ENCODE assay signal across 17 cellular contexts in genomic region chr2:96865654-96866053, GRCh38. TPM values are rescaled to one million over a fixed set of nuclear protein-coding genes. Genes with fewer than 3 reads are reported as not detected.
DNase-seq lines count a peak whose midpoint lies in the region; ATAC-seq, FAIRE-seq and TF ChIP-seq lines count a peak whose summit lies in the region.
"Had no signal": no experiment of that assay in that cellular context is flagged by ENCODE, and none has a peak within 500 bp of the region (broad histone marks: within the 10 kb centered on the region; RNA-seq: fewer than 3 reads in every experiment).

No MANE protein-coding gene starts in this region.

- peak overlapping the region; percentile 99 for H3K9ac ChIP-seq in BLaER1
- no peak overlapping the region for H3K9ac ChIP-seq in H1 (replicated peaks in 1 of 4; ENCODE audit: extremely low read depth in 1 of 4, low read depth in 3 of 4, low read length in 3 of 4)
- H3K9ac ChIP-seq in neural progenitor cell = no peak overlapping the region
- H3K9ac ChIP-seq: SK-N-SH had no signal

- WGBS in H1 (ENCODE audit: extremely low coverage in 1 of 2, insufficient coverage in 1 of 2, insufficient read length in 1 of 2, insufficient replicate concordance in 2 of 2, low coverage in 1 of 2, low lambda C conversion rate in 2 of 2, missing lambda C conversion rate in 1 of 2), 2 experiments = 89% methylated on average over 11 of the region's 16 CpGs; no CpG with 5 or more reads in 1 of the 2 experiments
- WGBS in stomach, 5 donors = 68 to 88% (median 78%) methylated on average over 15 to 16 of the region's 16 CpGs

- no peak overlapping the region for H3K18ac ChIP-seq in H1 (ENCODE audit: extremely low read depth, low read length)

- H3K36me3 Mint-ChIP-seq in CD8-positive, alpha-beta memory T cell = peaks cover 0 to 74% (median 10%) of the 10 kb centered on the region in 3 donors
- peaks cover 13% of the 10 kb centered on the region for H3K36me3 Mint-ChIP-seq in neural progenitor cell

- no peaks in the 10 kb centered on the region for H3K27me3 Mint-ChIP-seq in CD8-positive, alpha-beta memory T cell
- H3K27me3 Mint-ChIP-seq in neural progenitor cell (ENCODE audit: insufficient read depth, low read depth) = peaks cover 15% of the 10 kb centered on the region

- H3K9me3 Mint-ChIP-seq in CD8-positive, alpha-beta memory T cell = no peaks in the 10 kb centered on the region
- no peaks in the 10 kb centered on the region for H3K9me3 Mint-ChIP-seq in neural progenitor cell
- H3K9me3 Mint-ChIP-seq: activated naive CD4-positive, alpha-beta T cell treated with anti-CD3 and anti-CD28 coated beads for 36 hours had no signal

- no peak overlapping the region for H2BK5ac ChIP-seq in H1 (ENCODE audit: low read depth, low read length)

- H4K20me1 ChIP-seq in BLaER1 (peaks cover 66% of the 10 kb centered on the region), H1 (replicated peaks in 1 of 2; ENCODE audit: control insufficient read depth in 1 of 2, insufficient read depth in 2 of 2, low read length in 2 of 2) (peaks cover 9 to 26% of the 10 kb centered on the region in 2 experiments), neural progenitor cell (ENCODE audit: low read depth) (peaks cover 66% of the 10 kb centered on the region)

- H3K4me1 ChIP-seq in BLaER1 (peaks cover 78% of the 10 kb centered on the region), H1 (replicated peaks in 1 of 4; ENCODE audit: control insufficient read depth in 3 of 4, insufficient read depth in 4 of 4, low read length in 3 of 4) (peaks cover 0 to 15% (median 11%) of the 10 kb centered on the region in 4 experiments; a peak in 6 of 7 replicates), neural progenitor cell (peaks cover 13% of the 10 kb centered on the region), stomach (peaks cover 41 to 82% (median 59%) of the 10 kb centered on the region in 4 donors)
- H3K4me1 ChIP-seq in CD8-positive, alpha-beta memory T cell (ENCODE audit: insufficient read depth, low read length) = peaks cover 17% of the 10 kb centered on the region

- no peak overlapping the region for H3K23ac ChIP-seq in H1 (ENCODE audit: insufficient read length)

- H3F3A ChIP-seq in neural progenitor cell (ENCODE audit: low read depth) = peaks cover 20% of the 10 kb centered on the region

- no peak for FAIRE-seq in H1 (lab: Jason Lieb, UNC)
- FAIRE-seq: K562, RCC 7860 had no signal

- H4K91ac ChIP-seq in H1 (replicated peaks; ENCODE audit: insufficient read length, low read length) = no peak overlapping the region

- H3K4me2 ChIP-seq in BLaER1 (peak overlapping the region; percentile 99), H1 (ENCODE audit: insufficient read depth in 1 of 2, low read depth in 2 of 2, low read length in 2 of 2) (no peak overlapping the region), neural progenitor cell (no peak overlapping the region)
- H3K4me2 ChIP-seq: SK-N-SH had no signal

- H2AK5ac ChIP-seq in H1 (ENCODE audit: low read depth, low read length) = no peak overlapping the region

- H3K4ac ChIP-seq in H1 (replicated peaks; ENCODE audit: insufficient read length, low read depth, low read length) = no peak overlapping the region

- peaks cover 23 to 45% (median 28%) of the 10 kb centered on the region in 3 donors for H3K4me1 Mint-ChIP-seq in CD8-positive, alpha-beta memory T cell
- peaks cover 18% of the 10 kb centered on the region for H3K4me1 Mint-ChIP-seq in neural progenitor cell

- H3K79me1 ChIP-seq in H1 (ENCODE audit: low read depth, low read length) = peaks cover 16% of the 10 kb centered on the region

- H3K27ac ChIP-seq in BLaER1 (peak overlapping the region; percentile 99), H1 (ENCODE audit: low read depth, low read length) (no peak overlapping the region), neural progenitor cell (no peak overlapping the region), stomach (peak overlapping the region in 2 of 5 donors; percentile 34 to 91)
- no peak overlapping the region for H3K27ac ChIP-seq in CD8-positive, alpha-beta memory T cell (ENCODE audit: low read depth, low read length)
- H3K27ac ChIP-seq: suprapubic skin had no signal

- no peak for TF ChIP-seq CTCF in H1 (IDR thresholded peaks at IDR 0.05; ENCODE audit: control extremely low read depth in 1 of 3, insufficient read depth in 1 of 3, low read depth in 1 of 3, low read length in 3 of 3)
- no peak for TF ChIP-seq CTCF in neural progenitor cell (IDR thresholded peaks at IDR 0.05)
- TF ChIP-seq CTCF in stomach (IDR thresholded peaks at IDR 0.05) = no peak

- H3K27me3 ChIP-seq in BLaER1 (no peaks in the 10 kb centered on the region), H1 (replicated peaks in 1 of 4; ENCODE audit: control insufficient read depth in 3 of 4, extremely low read depth in 1 of 4, insufficient read depth in 3 of 4, low read length in 3 of 4) (peaks cover 0 to 3% (median 0%) of the 10 kb centered on the region in 4 experiments; a peak in 2 of 7 replicates), neural progenitor cell (no peaks in the 10 kb centered on the region), stomach (peaks cover 0 to 17% (median 0%) of the 10 kb centered on the region in 3 donors)
- H3K27me3 ChIP-seq in CD8-positive, alpha-beta memory T cell (ENCODE audit: insufficient read depth, low read length, poor library complexity, severe bottlenecking) = no peaks in the 10 kb centered on the region
- H3K27me3 ChIP-seq: suprapubic skin had no signal

- no peak overlapping the region for H2BK12ac ChIP-seq in H1 (ENCODE audit: low read depth, low read length)

- H2BK120ac ChIP-seq in H1 (replicated peaks; ENCODE audit: low read depth, low read length) = no peak overlapping the region

- peak overlapping the region; percentile 64; the same call in 1 of the 2 replicates for H4K8ac ChIP-seq in H1 (ENCODE audit: extremely low read depth, insufficient read depth, low read length)

- H3K56ac ChIP-seq in H1 (replicated peaks; ENCODE audit: insufficient read length, low read depth, low read length) = no peak overlapping the region

- no peaks in the 10 kb centered on the region for H3K9me3 ChIP-seq in BLaER1
- H3K9me3 ChIP-seq in CD8-positive, alpha-beta memory T cell (ENCODE audit: low read length) = no peaks in the 10 kb centered on the region
- H3K9me3 ChIP-seq in H1 (ENCODE audit: insufficient read depth in 2 of 2, low read depth in 1 of 2, low read length in 1 of 2) = no peaks in the 10 kb centered on the region
- H3K9me3 ChIP-seq in neural progenitor cell (ENCODE audit: low read depth) = no peaks in the 10 kb centered on the region
- no peaks in the 10 kb centered on the region for H3K9me3 ChIP-seq in stomach
- H3K9me3 ChIP-seq: SK-N-SH, suprapubic skin had no signal

- ATAC-seq in HG02852 (IDR thresholded peaks at IDR 0.05; ENCODE audit: unreplicated experiment) = no peak
- ATAC-seq in left lobe of liver = no peak
- ATAC-seq: K562 had no signal

- peaks cover 13% of the 10 kb centered on the region for H3K23me2 ChIP-seq in H1 (ENCODE audit: low read depth, low read length)

- no peak for TF ChIP-seq RAD21 in H1 (IDR thresholded peaks at IDR 0.05 in 1 of 2, conservative IDR thresholded peaks at IDR 0.05 in 1 of 2; ENCODE audit: low read depth in 2 of 2, low read length in 2 of 2)

- intact Hi-C loops in stomach (cut with DNase I; ENCODE audit: low total_unique reads) = no loop called here

- no peak overlapping the region for H2AFZ ChIP-seq in H1 (ENCODE audit: low read length)
- no peak overlapping the region for H2AFZ ChIP-seq in neural progenitor cell (replicated peaks)

- CTCF ChIA-PET in CD8-positive, alpha-beta memory T cell (lab: Charles Lee) = interaction anchor here (6.6 to 14.3 kb wide), 2 partner anchors 8 to 86 kb away, joined by 88 to 358 read pairs; partner anchors contain the start of gene ANKRD39
- CTCF ChIA-PET in H1 (lab: Charles Lee; ENCODE audit: partially characterized antibody) = interaction anchor here (1.0 to 6.1 kb wide), 2 partner anchors 41 to 86 kb away, joined by 3 to 47 read pairs; no protein-coding TSS in a partner anchor

- H3K36me3 ChIP-seq in BLaER1 (peaks cover 58% of the 10 kb centered on the region), H1 (ENCODE audit: control insufficient read depth in 2 of 4, insufficient read depth in 4 of 4, low read length in 3 of 4) (peaks cover 34 to 64% (median 52%) of the 10 kb centered on the region in 4 experiments), neural progenitor cell (no peaks in the 10 kb centered on the region), stomach (peaks cover 55 to 68% (median 63%) of the 10 kb centered on the region in 4 donors)
- peaks cover 17% of the 10 kb centered on the region for H3K36me3 ChIP-seq in CD8-positive, alpha-beta memory T cell (ENCODE audit: insufficient read depth, low read length)

- no peak overlapping the region for H3K14ac ChIP-seq in H1 (ENCODE audit: insufficient read length)

- no peak overlapping the region for H2BK15ac ChIP-seq in H1 (ENCODE audit: low read length)

- no peak for TF ChIP-seq POLR2A in H1 (IDR thresholded peaks at IDR 0.05; ENCODE audit: control extremely low read depth in 1 of 2, low read depth in 2 of 2, low read length in 2 of 2)
- no peak for TF ChIP-seq POLR2A in stomach (IDR thresholded peaks at IDR 0.05)

- peaks cover 4 to 36% of the 10 kb centered on the region in 2 experiments for H3K79me2 ChIP-seq in H1 (ENCODE audit: control insufficient read depth in 1 of 2, insufficient read depth in 2 of 2, low read length in 2 of 2)
- H3K79me2 ChIP-seq in neural progenitor cell (ENCODE audit: low read depth) = peaks cover 60% of the 10 kb centered on the region

- TF ChIP-seq EP300 in H1 (IDR thresholded peaks at IDR 0.05; ENCODE audit: borderline replicate concordance in 1 of 2, low read depth in 2 of 2, low read length in 2 of 2) (no peak), stomach (IDR thresholded peaks at IDR 0.05) (no peak)

- no peak for DNase-seq in CD8-positive, alpha-beta memory T cell
- DNase-seq in H1 (ENCODE audit: low read depth in 1 of 2, low spot score in 2 of 2) (no peak), neural progenitor cell (ENCODE audit: low spot score) (no peak), stomach (no peak), activated gamma-delta T cell treated with Interleukin-2 at 50 U/mL for 16 hours (no peak), left lobe of liver (ENCODE audit: low spot score) (no peak)
- DNase-seq: activated CD4-positive, alpha-beta T cell treated with anti-CD3 and anti-CD28 coated beads for 4 hours; activated naive CD4-positive, alpha-beta T cell treated with anti-CD3 and anti-CD28 coated beads for 36 hours; NCI-H1694; SK-N-SH; stimulated activated CD8-positive, alpha-beta memory T cell treated with anti-CD3 and anti-CD28 coated beads, Interleukin-4, amount 100 ng/mL, for 48 hours had no signal

- H3K4me3 ChIP-seq in BLaER1 (peak overlapping the region; percentile 98), H1 (ENCODE audit: extremely low read depth in 1 of 4, insufficient read depth in 2 of 4, low read depth in 3 of 4, low read length in 4 of 4) (no peak overlapping the region), neural progenitor cell (no peak overlapping the region), stomach (no peak overlapping the region)
- H3K4me3 ChIP-seq in CD8-positive, alpha-beta memory T cell (ENCODE audit: low read length) = no peak overlapping the region
- H3K4me3 ChIP-seq: K562, smooth muscle cell, suprapubic skin had no signal

- H4K5ac ChIP-seq in H1 (ENCODE audit: insufficient read length, low read depth, low read length) = no peak overlapping the region

- no peak overlapping the region for H2BK20ac ChIP-seq in H1 (ENCODE audit: low read length)

- POLR2A ChIA-PET in CD8-positive, alpha-beta memory T cell (lab: Charles Lee) = interaction anchor here (0.8 kb wide), 1 partner anchor 90 kb away, joined by 3 read pairs; no protein-coding TSS in a partner anchor
- POLR2A ChIA-PET in H1 (lab: Charles Lee; ENCODE audit: partially characterized antibody) = interaction anchor here (1.6 kb wide), 1 partner anchor 88 kb away, joined by 5 read pairs; no protein-coding TSS in a partner anchor

- H3K4me3 Mint-ChIP-seq in CD8-positive, alpha-beta memory T cell = peak overlapping the region in 4 of 7 donors; percentile 54 to 77 (median 58)
- H3K4me3 Mint-ChIP-seq in neural progenitor cell = peak overlapping the region; percentile 67
- H3K4me3 Mint-ChIP-seq: activated naive CD4-positive, alpha-beta T cell treated with anti-CD3 and anti-CD28 coated beads for 36 hours had no signal

- peak overlapping the region in 4 of 8 donors; percentile 57 to 90 (median 73) for H3K27ac Mint-ChIP-seq in CD8-positive, alpha-beta memory T cell
- no peak overlapping the region for H3K27ac Mint-ChIP-seq in neural progenitor cell
- H3K27ac Mint-ChIP-seq: activated naive CD4-positive, alpha-beta T cell treated with anti-CD3 and anti-CD28 coated beads for 36 hours had no signal

RNA-seq across cellular contexts. Expression of gene SEMA4C, which starts 4.2 kb away (rescaled TPM):
- total RNA-seq in CD8-positive, alpha-beta memory T cell = 10 to 100 TPM; 16.6 to 18.7 TPM
- polyA plus RNA-seq in CD8-positive, alpha-beta memory T cell = 7.1 TPM
- 67.3 and 74.3 TPM in 2 replicates for total RNA-seq in H1 (2021; fragmentation: NEBNext Ultra II Directional; extraction: Animal tissue kit (Norgen Biotek cat#: 25700))
- polyA plus RNA-seq in H1 (2011; rRNA removed) (47.5 and 71.4 TPM in 2 replicates), stomach (10 to 100 TPM in 1 of 3 donors, 1 to 10 TPM in 2; 5.7 to 15.8 (median 8.0) TPM)
- polyA plus RNA-seq in H1 (2011; cell fraction: cytosol; rRNA removed) = 58.9 TPM
- polyA plus RNA-seq in H1 (2011; cell fraction: nucleus; rRNA removed) = 141 TPM
- polyA plus RNA-seq in H1 (2012, experiment 1 of 2) = 45.7 to 74.3 TPM (median 68.2 TPM) in 4 replicates
- polyA plus RNA-seq in H1 (2012, experiment 2 of 2) = 49.5 TPM
- 61.0 TPM for polyA plus RNA-seq in H1 (2013, experiment 1 of 2)
- polyA plus RNA-seq in H1 (2013, experiment 2 of 2) = 59.0 TPM
- 86.3 and 87.9 TPM in 2 replicates for polyA minus RNA-seq in H1 (2011; rRNA and poly(A)+ RNA removed)
- polyA minus RNA-seq in H1 (2011; cell fraction: cytosol; rRNA and poly(A)+ RNA removed) = 47.3 TPM
- 43.7 TPM for polyA minus RNA-seq in H1 (2011; cell fraction: nucleus; rRNA and poly(A)+ RNA removed)
- total RNA-seq in neural progenitor cell (ENCODE audit: low replicate concordance) (39.1 and 103 TPM in 2 replicates), stomach (10 to 100 TPM; 10.7 to 78.8 (median 24.4) TPM), left lobe of liver (18.6 TPM)

RNA-seq across cellular contexts. Expression of gene ANKRD39, which starts 7.8 kb away (rescaled TPM):
- 10 to 100 TPM; 30.9 to 32.2 TPM for total RNA-seq in CD8-positive, alpha-beta memory T cell
- 29.6 TPM for polyA plus RNA-seq in CD8-positive, alpha-beta memory T cell
- 18.5 and 19.7 TPM in 2 replicates for total RNA-seq in H1 (2021; fragmentation: NEBNext Ultra II Directional; extraction: Animal tissue kit (Norgen Biotek cat#: 25700))
- polyA plus RNA-seq in H1 (2011; rRNA removed) (21.3 and 22.9 TPM in 2 replicates), stomach (10 to 100 TPM; 11.5 to 18.0 (median 14.1) TPM)
- polyA plus RNA-seq in H1 (2011; cell fraction: cytosol; rRNA removed) = 18.1 TPM
- 36.1 TPM for polyA plus RNA-seq in H1 (2011; cell fraction: nucleus; rRNA removed)
- polyA plus RNA-seq in H1 (2012, experiment 1 of 2) = 15.8 to 18.8 TPM (median 16.9 TPM) in 4 replicates
- polyA plus RNA-seq in H1 (2012, experiment 2 of 2) = 21.7 TPM
- 18.2 TPM for polyA plus RNA-seq in H1 (2013, experiment 1 of 2)
- polyA plus RNA-seq in H1 (2013, experiment 2 of 2) = 18.1 TPM
- polyA minus RNA-seq in H1 (2011; rRNA and poly(A)+ RNA removed) = 6.8 and 7.2 TPM in 2 replicates
- 5.2 TPM for polyA minus RNA-seq in H1 (2011; cell fraction: cytosol; rRNA and poly(A)+ RNA removed)
- polyA minus RNA-seq in H1 (2011; cell fraction: nucleus; rRNA and poly(A)+ RNA removed) = 10.3 TPM
- total RNA-seq in neural progenitor cell (ENCODE audit: low replicate concordance) (4.0 and 17.3 TPM in 2 replicates), stomach (10 to 100 TPM in 3 of 5 donors, 1 to 10 TPM in 2; 2.8 to 32.1 (median 11.3) TPM), left lobe of liver (9.5 TPM)

RNA-seq across cellular contexts. Expression of gene ANKRD23, which starts 21.8 kb away (rescaled TPM):
- 1 to 10 TPM; 3.8 to 3.9 TPM for total RNA-seq in CD8-positive, alpha-beta memory T cell
- 0.47 TPM for polyA plus RNA-seq in CD8-positive, alpha-beta memory T cell
- total RNA-seq in H1 (2021; fragmentation: NEBNext Ultra II Directional; extraction: Animal tissue kit (Norgen Biotek cat#: 25700)) = 2.9 and 3.5 TPM in 2 replicates
- 3.4 and 4.8 TPM in 2 replicates for polyA plus RNA-seq in H1 (2011; rRNA removed)
- 3.9 TPM for polyA plus RNA-seq in H1 (2011; cell fraction: cytosol; rRNA removed)
- polyA plus RNA-seq in H1 (2011; cell fraction: nucleus; rRNA removed) = 29.4 TPM
- 2.3 to 5.8 TPM (median 3.8 TPM) in 4 replicates for polyA plus RNA-seq in H1 (2012, experiment 1 of 2)
- 2.0 TPM for polyA plus RNA-seq in H1 (2012, experiment 2 of 2)
- polyA plus RNA-seq in H1 (2013, experiment 1 of 2) = 2.5 TPM
- 2.4 TPM for polyA plus RNA-seq in H1 (2013, experiment 2 of 2)
- polyA minus RNA-seq in H1 (2011; rRNA and poly(A)+ RNA removed) = 2.6 and 3.1 TPM in 2 replicates
- 2.9 TPM for polyA minus RNA-seq in H1 (2011; cell fraction: cytosol; rRNA and poly(A)+ RNA removed)
- polyA minus RNA-seq in H1 (2011; cell fraction: nucleus; rRNA and poly(A)+ RNA removed) = 3.9 TPM
- 10.8 and 11.4 TPM in 2 replicates for total RNA-seq in neural progenitor cell (ENCODE audit: low replicate concordance)
- total RNA-seq in stomach = 1 to 10 TPM in 4 of 5 donors, not detected in 1; 1.3 to 3.6 (median 2.0) TPM
- 1 to 10 TPM in 2 of 3 donors, under 1 TPM in 1; 1.00 to 2.9 (median 2.4) TPM for polyA plus RNA-seq in stomach
- total RNA-seq in left lobe of liver = 4.4 TPM

RNA-seq across cellular contexts. Expression of gene CNNM3, which starts 49.6 kb away (rescaled TPM):
- total RNA-seq in CD8-positive, alpha-beta memory T cell = 10 to 100 TPM; 32.6 to 36.6 TPM
- 13.0 TPM for polyA plus RNA-seq in CD8-positive, alpha-beta memory T cell
- 29.2 and 29.9 TPM in 2 replicates for total RNA-seq in H1 (2021; fragmentation: NEBNext Ultra II Directional; extraction: Animal tissue kit (Norgen Biotek cat#: 25700))
- 29.1 and 39.0 TPM in 2 replicates for polyA plus RNA-seq in H1 (2011; rRNA removed)
- 19.0 TPM for polyA plus RNA-seq in H1 (2011; cell fraction: cytosol; rRNA removed)
- polyA plus RNA-seq in H1 (2011; cell fraction: nucleus; rRNA removed) = 60.7 TPM
- 16.3 to 26.5 TPM (median 21.7 TPM) in 4 replicates for polyA plus RNA-seq in H1 (2012, experiment 1 of 2)
- polyA plus RNA-seq in H1 (2012, experiment 2 of 2) = 16.7 TPM
- polyA plus RNA-seq in H1 (2013, experiment 1 of 2) = 30.0 TPM
- 28.7 TPM for polyA plus RNA-seq in H1 (2013, experiment 2 of 2)
- polyA minus RNA-seq in H1 (2011; rRNA and poly(A)+ RNA removed) = 39.0 and 41.6 TPM in 2 replicates
- 27.4 TPM for polyA minus RNA-seq in H1 (2011; cell fraction: cytosol; rRNA and poly(A)+ RNA removed)
- 42.5 TPM for polyA minus RNA-seq in H1 (2011; cell fraction: nucleus; rRNA and poly(A)+ RNA removed)
- 11.1 and 20.2 TPM in 2 replicates for total RNA-seq in neural progenitor cell (ENCODE audit: low replicate concordance)
- total RNA-seq in stomach = 100 to 1,000 TPM in 1 of 5 donors, 10 to 100 TPM in 3, 1 to 10 TPM in 1; 6.2 to 107 (median 23.3) TPM
- polyA plus RNA-seq in stomach = 1 to 10 TPM; 4.6 to 8.4 (median 6.3) TPM
- 31.4 TPM for total RNA-seq in left lobe of liver
